1 cellular context compared by ENCODE assay signal in genomic region chr5:16626696-16627264, GRCh38.
A peak's percentile ranks its signal among the peaks of the same experiment; 100 is the strongest.
TF ChIP-seq lines count a peak whose summit lies in the region.

No MANE protein-coding gene starts in this region.

TF ChIP-seq in liver, 16 proteins besides CTCF, POLR2A, EP300 and RAD21 (continued from another document):
- TF ChIP-seq REST (IDR thresholded peaks at IDR 0.05) (peak; percentile 51), ZBTB33 (IDR thresholded peaks at IDR 0.05) (peak; percentile 46), HNF4G (IDR thresholded peaks at IDR 0.05) (peak; percentile 15), RXRA (IDR thresholded peaks at IDR 0.05) (peak; percentile 15 to 69), YY1 (IDR thresholded peaks at IDR 0.05) (peak; percentile 64), FOXA1 (IDR thresholded peaks at IDR 0.05) (no peak), FOXA2 (IDR thresholded peaks at IDR 0.05) (no peak), NR2F2 (IDR thresholded peaks at IDR 0.05) (no peak), GABPA (IDR thresholded peaks at IDR 0.05 in 1 of 2, conservative IDR thresholded peaks at IDR 0.05 in 1 of 2) (no peak), SP1 (IDR thresholded peaks at IDR 0.05) (peak; percentile 47), JUND (IDR thresholded peaks at IDR 0.05) (peak in 1 of 2 donors; percentile 69)
